9 cellular contexts compared by ENCODE assay signal in the genomic region with DNA sequence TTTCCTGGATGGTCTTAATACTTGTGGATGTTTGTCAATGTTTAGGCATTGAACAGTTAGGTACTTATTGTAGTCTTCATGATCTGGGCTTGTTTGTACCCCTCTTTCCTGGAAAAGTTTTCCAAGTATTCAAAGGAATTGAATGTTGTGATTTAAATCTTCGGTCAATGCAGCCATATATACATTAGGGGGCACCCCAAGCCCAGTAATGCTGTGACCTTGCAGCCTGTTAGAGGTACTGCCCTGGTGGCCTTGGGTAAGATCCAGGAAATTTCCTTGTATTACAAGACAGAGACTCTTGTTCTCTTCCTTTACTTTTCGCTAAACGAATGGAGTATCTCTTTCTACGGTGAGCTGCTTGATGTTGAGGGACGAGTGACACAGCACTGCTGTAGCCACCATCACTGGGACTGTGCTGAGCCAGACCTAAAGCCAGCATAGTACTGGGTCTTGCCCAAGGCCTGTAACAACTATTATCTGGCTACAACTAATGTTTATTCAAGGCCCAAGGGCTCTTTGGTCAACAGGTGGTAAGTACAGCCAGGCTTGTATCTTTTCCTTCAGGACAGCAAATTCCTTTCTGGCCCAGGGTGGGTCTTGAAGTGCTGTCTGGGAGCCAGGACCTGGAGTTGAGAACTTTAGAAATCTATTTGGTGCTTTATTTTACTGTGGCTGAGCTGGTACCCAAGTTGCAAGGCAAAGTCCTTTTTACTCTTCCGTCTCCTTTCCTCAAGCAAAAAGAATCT.
DNase-seq lines count a peak whose midpoint lies in the region; ATAC-seq and TF ChIP-seq lines count a peak whose summit lies in the region.
"Had no signal": no experiment of that assay in that cellular context is flagged by ENCODE, and none has a peak within 500 bp of the region (broad histone marks: within the 10 kb centered on the region; RNA-seq: fewer than 3 reads in every experiment).

No MANE protein-coding gene starts in this region.

- 69 to 78% methylated on average over 3 to 6 of the region's 6 CpGs for WGBS in endodermal cell (ENCODE audit: insufficient coverage in 1 of 2, insufficient read length in 1 of 2), 2 experiments
- 76 to 80% (median 79%) methylated on average over 6 of the region's 6 CpGs for WGBS in spleen, 5 donors

- H3K9me3 ChIP-seq in BE2C = no peaks in the 10 kb centered on the region
- no peaks in the 10 kb centered on the region for H3K9me3 ChIP-seq in endodermal cell (ENCODE audit: control insufficient read depth, low read length)
- H3K9me3 ChIP-seq in CD4-positive, alpha-beta memory T cell (ENCODE audit: control insufficient read depth in 1 of 2, low read length in 2 of 2) = no peaks in the 10 kb centered on the region
- H3K9me3 ChIP-seq in spleen = no peaks in the 10 kb centered on the region

- no peaks in the 10 kb centered on the region for H3K4me1 ChIP-seq in BE2C
- no peaks in the 10 kb centered on the region for H3K4me1 ChIP-seq in endodermal cell (ENCODE audit: control insufficient read depth, insufficient read depth, low read length)
- no peaks in the 10 kb centered on the region for H3K4me1 ChIP-seq in CD4-positive, alpha-beta memory T cell (ENCODE audit: insufficient read depth, low read length)
- no peaks in the 10 kb centered on the region for H3K4me1 ChIP-seq in spleen

- no peaks in the 10 kb centered on the region for H3K27me3 Mint-ChIP-seq in endodermal cell (ENCODE audit: insufficient read depth)
- no peaks in the 10 kb centered on the region for H3K27me3 Mint-ChIP-seq in activated CD4-positive, alpha-beta memory T cell treated with anti-CD3 and anti-CD28 coated beads for 36 hours
- no peaks in the 10 kb centered on the region for H3K27me3 Mint-ChIP-seq in CD4-positive, alpha-beta memory T cell

- intact Hi-C loops in activated CD4-positive, alpha-beta memory T cell treated with anti-CD3 and anti-CD28 coated beads for 36 hours (cut with micrococcal nuclease) = no loop called here
- intact Hi-C loops in CD4-positive, alpha-beta memory T cell (cut with micrococcal nuclease) = no loop called here
- intact Hi-C loops in spleen (cut with DNase I; ENCODE audit: low total_unique reads) = no loop called here

- DNase-seq in BE2C (peak; percentile 31), endodermal cell (peak; percentile 79), hepatic stellate cell (ENCODE audit: low spot score) (no peak), spleen (no peak)
- DNase-seq in activated CD4-positive, alpha-beta memory T cell treated with anti-CD3 and anti-CD28 coated beads for 36 hours = no peak
- DNase-seq in CD4-positive, alpha-beta memory T cell = no peak

- no peaks in the 10 kb centered on the region for H3K36me3 ChIP-seq in BE2C
- no peaks in the 10 kb centered on the region for H3K36me3 ChIP-seq in endodermal cell (ENCODE audit: control insufficient read depth, insufficient read depth, low read length)
- no peaks in the 10 kb centered on the region for H3K36me3 ChIP-seq in CD4-positive, alpha-beta memory T cell (ENCODE audit: insufficient read depth, low read length)
- H3K36me3 ChIP-seq in spleen = no peaks in the 10 kb centered on the region

- POLR2A ChIA-PET in activated CD4-positive, alpha-beta memory T cell treated with anti-CD3 and anti-CD28 coated beads for 36 hours (lab: Charles Lee) = no interaction called here
- POLR2A ChIA-PET in CD4-positive, alpha-beta memory T cell (lab: Charles Lee; ENCODE audit: partially characterized antibody) = no interaction called here

- no peaks in the 10 kb centered on the region for H3K36me3 Mint-ChIP-seq in endodermal cell (ENCODE audit: low read depth)
- H3K36me3 Mint-ChIP-seq in activated CD4-positive, alpha-beta memory T cell treated with anti-CD3 and anti-CD28 coated beads for 36 hours = no peaks in the 10 kb centered on the region
- no peaks in the 10 kb centered on the region for H3K36me3 Mint-ChIP-seq in CD4-positive, alpha-beta memory T cell

- H3K27ac ChIP-seq in endodermal cell (ENCODE audit: low read depth, low read length) = no peak overlapping the region
- H3K27ac ChIP-seq in CD4-positive, alpha-beta memory T cell (ENCODE audit: low read depth, low read length) = no peak overlapping the region
- H3K27ac ChIP-seq in spleen = no peak overlapping the region
- H3K27ac ChIP-seq: VCaP had no signal

- TF ChIP-seq CTCF in BE2C (IDR thresholded peaks at IDR 0.05; ENCODE audit: low read depth, low read length) = peak; percentile 56
- peak; percentile 92 for TF ChIP-seq CTCF in endodermal cell (conservative IDR thresholded peaks at IDR 0.05)
- peak in 2 of 11 experiments; percentile 19 to 25 for TF ChIP-seq CTCF in spleen (IDR thresholded peaks at IDR 0.05 in 8 of 11, conservative IDR thresholded peaks at IDR 0.05 in 3 of 11)

- peaks cover 10% of the 10 kb centered on the region for H3K4me1 Mint-ChIP-seq in endodermal cell
- no peaks in the 10 kb centered on the region for H3K4me1 Mint-ChIP-seq in activated CD4-positive, alpha-beta memory T cell treated with anti-CD3 and anti-CD28 coated beads for 36 hours (ENCODE audit: low read depth)
- no peaks in the 10 kb centered on the region for H3K4me1 Mint-ChIP-seq in CD4-positive, alpha-beta memory T cell

- no peak overlapping the region for H3K9ac ChIP-seq in endodermal cell (ENCODE audit: extremely low read depth, low read length, poor library complexity, severe bottlenecking)

- ATAC-seq in GM19467 (IDR thresholded peaks at IDR 0.05; ENCODE audit: unreplicated experiment) (peak; percentile 73), HG03457 (IDR thresholded peaks at IDR 0.05; ENCODE audit: unreplicated experiment) (peak; percentile 69)

- H3K4me3 ChIP-seq in BE2C (ENCODE audit: low read depth, low read length) (no peak overlapping the region), endodermal cell (ENCODE audit: low read length) (no peak overlapping the region), spleen (no peak overlapping the region)
- no peak overlapping the region for H3K4me3 ChIP-seq in CD4-positive, alpha-beta memory T cell (ENCODE audit: low read length in 2 of 2)

- H3K27ac Mint-ChIP-seq in endodermal cell = no peak overlapping the region
- no peak overlapping the region for H3K27ac Mint-ChIP-seq in activated CD4-positive, alpha-beta memory T cell treated with anti-CD3 and anti-CD28 coated beads for 36 hours
- H3K27ac Mint-ChIP-seq in CD4-positive, alpha-beta memory T cell = no peak overlapping the region

- H3K27me3 ChIP-seq in BE2C (no peaks in the 10 kb centered on the region), endodermal cell (ENCODE audit: control insufficient read depth, insufficient read depth, low read length, poor library complexity, severe bottlenecking) (no peaks in the 10 kb centered on the region), spleen (replicated peaks in 1 of 7) (no peaks in the 10 kb centered on the region)
- H3K27me3 ChIP-seq in CD4-positive, alpha-beta memory T cell (ENCODE audit: insufficient read depth, low read length) = no peaks in the 10 kb centered on the region

- TF ChIP-seq POLR2A in spleen (IDR thresholded peaks at IDR 0.05) = no peak

- CTCF ChIA-PET in activated CD4-positive, alpha-beta memory T cell treated with anti-CD3 and anti-CD28 coated beads for 36 hours (lab: Charles Lee) = no interaction called here
- CTCF ChIA-PET in CD4-positive, alpha-beta memory T cell (lab: Charles Lee; ENCODE audit: partially characterized antibody) = no interaction called here

- peaks cover 7% of the 10 kb centered on the region for H3K9me3 Mint-ChIP-seq in endodermal cell
- peaks cover 8% of the 10 kb centered on the region for H3K9me3 Mint-ChIP-seq in activated CD4-positive, alpha-beta memory T cell treated with anti-CD3 and anti-CD28 coated beads for 36 hours
- peaks cover 0 to 14% (median 4%) of the 10 kb centered on the region in 8 donors for H3K9me3 Mint-ChIP-seq in CD4-positive, alpha-beta memory T cell

- no peak overlapping the region for H3K4me3 Mint-ChIP-seq in endodermal cell
- H3K4me3 Mint-ChIP-seq in activated CD4-positive, alpha-beta memory T cell treated with anti-CD3 and anti-CD28 coated beads for 36 hours = no peak overlapping the region
- H3K4me3 Mint-ChIP-seq in CD4-positive, alpha-beta memory T cell = no peak overlapping the region

Comparison
In these comparisons a context has a peak if more than half of its experiments do, and no peak if none do; other contexts are left out.
1. DNase-seq: peak in BE2C (single experiment) and endodermal cell (single experiment); none in hepatic stellate cell (single experiment), activated CD4-positive, alpha-beta memory T cell treated with anti-CD3 and anti-CD28 coated beads for 36 hours (single experiment), CD4-positive, alpha-beta memory T cell (0 of 5) and spleen (single experiment).